In the genomic region with DNA sequence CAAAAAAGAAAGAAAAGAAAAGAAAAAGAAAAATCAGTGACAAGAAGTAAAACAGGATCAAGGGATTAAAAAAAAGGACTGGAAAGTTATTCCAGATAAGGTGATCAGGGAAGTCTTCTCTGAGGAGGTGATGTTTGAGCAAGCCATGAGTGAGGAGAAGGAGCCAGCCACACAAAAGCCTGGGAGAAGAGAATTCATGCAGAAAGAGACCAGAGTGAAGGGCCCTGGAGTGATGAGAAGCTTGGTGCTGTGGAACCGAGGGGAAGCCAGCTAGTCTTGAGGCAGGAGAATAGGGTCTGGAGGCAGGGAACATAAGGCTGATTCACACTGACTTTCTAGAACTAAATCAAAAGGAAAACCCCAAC, we compare ENCODE assay signal across 1 cellular context.
TF ChIP-seq lines count a peak whose summit lies in the region.

No MANE protein-coding gene starts in this region.

TF ChIP-seq in GM12878, 131 proteins besides CTCF, POLR2A, EP300 and RAD21 (continued from another document):
- TF ChIP-seq IRF4 (IDR thresholded peaks at IDR 0.05; ENCODE audit: low read depth, low read length) (no peak), CREB1 (IDR thresholded peaks at IDR 0.05; ENCODE audit: low read depth) (no peak), HDGF (IDR thresholded peaks at IDR 0.05) (no peak), WRNIP1 (IDR thresholded peaks at IDR 0.05; ENCODE audit: borderline replicate concordance, low read depth, low read length) (no peak)
- TF ChIP-seq, protein P1, sequence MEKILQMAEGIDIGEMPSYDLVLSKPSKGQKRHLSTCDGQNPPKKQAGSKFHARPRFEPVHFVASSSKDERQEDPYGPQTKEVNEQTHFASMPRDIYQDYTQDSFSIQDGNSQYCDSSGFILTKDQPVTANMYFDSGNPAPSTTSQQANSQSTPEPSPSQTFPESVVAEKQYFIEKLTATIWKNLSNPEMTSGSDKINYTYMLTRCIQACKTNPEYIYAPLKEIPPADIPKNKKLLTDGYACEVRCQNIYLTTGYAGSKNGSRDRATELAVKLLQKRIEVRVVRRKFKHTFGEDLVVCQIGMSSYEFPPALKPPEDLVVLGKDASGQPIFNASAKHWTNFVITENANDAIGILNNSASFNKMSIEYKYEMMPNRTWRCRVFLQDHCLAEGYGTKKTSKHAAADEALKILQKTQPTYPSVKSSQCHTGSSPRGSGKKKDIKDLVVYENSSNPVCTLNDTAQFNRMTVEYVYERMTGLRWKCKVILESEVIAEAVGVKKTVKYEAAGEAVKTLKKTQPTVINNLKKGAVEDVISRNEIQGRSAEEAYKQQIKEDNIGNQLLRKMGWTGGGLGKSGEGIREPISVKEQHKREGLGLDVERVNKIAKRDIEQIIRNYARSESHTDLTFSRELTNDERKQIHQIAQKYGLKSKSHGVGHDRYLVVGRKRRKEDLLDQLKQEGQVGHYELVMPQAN (conservative IDR thresholded peaks at IDR 0.05): no peak
